In genomic region chr10:92076722-92077121, GRCh38 we compare ENCODE assay signal across 23 cellular contexts.
"Had no signal": no experiment of that assay in that cellular context is flagged by ENCODE, and none has a peak within 500 bp of the region (broad histone marks: within the 10 kb centered on the region; RNA-seq: fewer than 3 reads in every experiment).

No MANE protein-coding gene starts in this region.

- H3K9me3 ChIP-seq: esophagus squamous epithelium, gastroesophageal sphincter, stomach, thoracic aorta, transverse colon had no signal

- DNase-seq: cortex of kidney; effector memory CD4-positive, alpha-beta T cell; esophagus squamous epithelium; foreskin fibroblast; immature natural killer cell; left colon; left ventricle myocardium superior; mesendoderm; naive thymus-derived CD4-positive, alpha-beta T cell; nephron progenitor cell; right cardiac atrium; small intestine; stimulated activated CD4-positive, alpha-beta T cell treated with anti-CD3 and anti-CD28 coated beads, Interleukin-12 subunit alpha, Interleukin-12 subunit beta, amount 100 ng/mL, for 4 hours; stimulated activated naive CD4-positive, alpha-beta T cell; stomach; substantia nigra; transverse colon had no signal

- H3K9me3 Mint-ChIP-seq: immature natural killer cell; naive thymus-derived CD4-positive, alpha-beta T cell; nephron progenitor cell had no signal

- H3K4me1 Mint-ChIP-seq: immature natural killer cell; naive thymus-derived CD4-positive, alpha-beta T cell; nephron progenitor cell had no signal

- ATAC-seq: gastroesophageal sphincter; left colon; left ventricle myocardium superior; naive thymus-derived CD4-positive, alpha-beta T cell; right cardiac atrium had no signal

- H3K4me1 ChIP-seq: esophagus squamous epithelium, stomach, transverse colon had no signal

- H3K27ac ChIP-seq: epithelial cell of prostate, esophagus squamous epithelium, gastroesophageal sphincter, thoracic aorta, transverse colon had no signal

- H3K4me3 Mint-ChIP-seq: immature natural killer cell; naive thymus-derived CD4-positive, alpha-beta T cell; nephron progenitor cell had no signal

- FAIRE-seq: endometrium, keratinocyte, small intestine had no signal

- H3K27ac Mint-ChIP-seq: immature natural killer cell; naive thymus-derived CD4-positive, alpha-beta T cell; nephron progenitor cell had no signal

- H3K27me3 Mint-ChIP-seq: naive thymus-derived CD4-positive, alpha-beta T cell had no signal

- H3K4me3 ChIP-seq: esophagus squamous epithelium, gastroesophageal sphincter, lung, stomach, thoracic aorta, transverse colon had no signal

- H3K27me3 ChIP-seq: esophagus squamous epithelium, gastroesophageal sphincter, stomach, transverse colon had no signal
